ENCODE assay signal across 23 cellular contexts in genomic region chrX:54049801-54050200, GRCh38. TPM values are rescaled to one million over a fixed set of nuclear protein-coding genes. Genes with fewer than 3 reads are reported as not detected.
A peak's percentile ranks its signal among the peaks of the same experiment; 100 is the strongest.
DNase-seq lines count a peak whose midpoint lies in the region; ATAC-seq, FAIRE-seq and TF ChIP-seq lines count a peak whose summit lies in the region.
"Had no signal": no experiment of that assay in that cellular context is flagged by ENCODE, and none has a peak within 500 bp of the region (broad histone marks: within the 10 kb centered on the region; RNA-seq: fewer than 3 reads in every experiment).

No MANE protein-coding gene starts in this region.

- no peak for TF ChIP-seq CTCF in CD14-positive monocyte (IDR thresholded peaks at IDR 0.05)
- TF ChIP-seq CTCF in NB4 (IDR thresholded peaks at IDR 0.05; ENCODE audit: low read depth, low read length) = no peak
- TF ChIP-seq CTCF in HepG2 (CRISPR knock-in tag; IDR thresholded peaks at IDR 0.05) = no peak
- no peak for TF ChIP-seq CTCF in dorsolateral prefrontal cortex (IDR thresholded peaks at IDR 0.05 in 54 of 56, conservative IDR thresholded peaks at IDR 0.05 in 2 of 56; ENCODE audit: low read depth in 1 of 56, partially characterized antibody in 56 of 56)

- H3K4me3 ChIP-seq in NB4 (ENCODE audit: low read depth, low read length) (no peak overlapping the region), HepG2 (replicated peaks in 1 of 3; ENCODE audit: insufficient read depth in 1 of 3, low read depth in 2 of 3, low read length in 3 of 3) (no peak overlapping the region), dorsolateral prefrontal cortex (no peak overlapping the region)
- H3K4me3 ChIP-seq: BLaER1 treated with 17β-estradiol and CSF1 and Interleukin-3, amounts not matched to agents 10 nM and 100 nM; K562; SK-N-MC had no signal

- POLR2A ChIA-PET in HepG2 (lab: Yijun Ruan, JAX) = no interaction called here

- DNase-seq in CD14-positive monocyte (ENCODE audit: low spot score) = no peak
- DNase-seq in GM19239 (ENCODE audit: insufficient read length, low spot score) = no peak
- DNase-seq in NB4 (ENCODE audit: low read depth) = peak; percentile 18
- no peak for DNase-seq in HepG2 (ENCODE audit: low spot score)
- no peak for DNase-seq in GOT3 (lab: John Stamatoyannopoulos, UW)
- no peak for DNase-seq in dorsolateral prefrontal cortex
- no peak for DNase-seq in putamen (ENCODE audit: low spot score)
- DNase-seq: ACHN; Calu3; CD8-positive, alpha-beta memory T cell; GDM1; NCI-H1417; NCI-H1694 treated with DMSO at 0.1 percent for 48 hours; NCI-H2081 treated with DMSO at 0.1 percent for 48 hours; NCI-H446; NCI-H526; PC-3; SHP77 treated with DMSO at 0.1 percent for 48 hours; SW 1271 had no signal

- peaks cover 48% of the 10 kb centered on the region for H3K4me1 ChIP-seq in HepG2 (ENCODE audit: insufficient read depth, low read length)

- WGBS in HepG2 (ENCODE audit: low lambda C conversion rate) = 11% methylated on average over 2 of the region's 3 CpGs

- no peak overlapping the region for H3K4me3 Mint-ChIP-seq in CD14-positive monocyte
- H3K4me3 Mint-ChIP-seq: CD8-positive, alpha-beta memory T cell had no signal

- peaks cover 0 to 7% (median 1%) of the 10 kb centered on the region in 3 donors for H3K27me3 Mint-ChIP-seq in CD14-positive monocyte (ENCODE audit: low read depth in 3 of 3)

- H3K27ac ChIP-seq in HepG2 (ENCODE audit: extremely low read length, insufficient read depth, low read length) (no peak overlapping the region), dorsolateral prefrontal cortex (no peak overlapping the region)
- H3K27ac ChIP-seq: BLaER1 treated with 17β-estradiol and CSF1 and Interleukin-3, amounts not matched to agents 10 nM and 100 nM; SK-N-MC had no signal

- no peak for TF ChIP-seq EP300 in HepG2 (IDR thresholded peaks at IDR 0.05; ENCODE audit: low read depth in 2 of 2, low read length in 2 of 2)
- no peak for TF ChIP-seq EP300 in HepG2 (CRISPR knock-in tag; IDR thresholded peaks at IDR 0.05; ENCODE audit: borderline replicate concordance)

- peak overlapping the region in 4 of 7 donors; percentile 19 to 54 (median 38) for H3K27ac Mint-ChIP-seq in CD14-positive monocyte

- no peak overlapping the region for H2AFZ ChIP-seq in HepG2 (ENCODE audit: low read length)

- no peaks in the 10 kb centered on the region for H3K36me3 Mint-ChIP-seq in CD14-positive monocyte
- H3K36me3 Mint-ChIP-seq: CD8-positive, alpha-beta memory T cell had no signal

- no peaks in the 10 kb centered on the region for H3K9me3 ChIP-seq in HepG2 (ENCODE audit: low read length)
- H3K9me3 ChIP-seq: BLaER1 treated with 17β-estradiol and CSF1 and Interleukin-3, amounts not matched to agents 10 nM and 100 nM had no signal

- no peak overlapping the region for H3K4me2 ChIP-seq in HepG2 (ENCODE audit: low read depth, low read length)
- H3K4me2 ChIP-seq: BLaER1 treated with 17β-estradiol and CSF1 and Interleukin-3, amounts not matched to agents 10 nM and 100 nM had no signal

- TF ChIP-seq RAD21 in HepG2 (CRISPR knock-in tag; IDR thresholded peaks at IDR 0.05) = no peak

- H3K79me2 ChIP-seq in HepG2 (ENCODE audit: insufficient read depth, low read length) = no peaks in the 10 kb centered on the region

- TF ChIP-seq POLR2A in NB4 (IDR thresholded peaks at IDR 0.05; ENCODE audit: extremely low read depth, insufficient read length) = no peak
- TF ChIP-seq POLR2A in HepG2 (IDR thresholded peaks at IDR 0.05; ENCODE audit: insufficient read depth in 1 of 2, low read depth in 2 of 2, low read length in 2 of 2) = no peak

- no peaks in the 10 kb centered on the region for H3K36me3 ChIP-seq in HepG2 (replicated peaks in 1 of 2; ENCODE audit: control insufficient read depth in 1 of 2, insufficient read depth in 2 of 2, low read length in 2 of 2)
- H3K36me3 ChIP-seq: BLaER1 treated with 17β-estradiol and CSF1 and Interleukin-3, amounts not matched to agents 10 nM and 100 nM had no signal

- no peaks in the 10 kb centered on the region for H3K27me3 ChIP-seq in HepG2 (ENCODE audit: control insufficient read depth in 1 of 2, insufficient read depth in 2 of 2, low read length in 2 of 2)
- peaks cover 0 to 26% (median 0%) of the 10 kb centered on the region in 45 donors for H3K27me3 ChIP-seq in dorsolateral prefrontal cortex

- H4K20me1 ChIP-seq in HepG2 (ENCODE audit: insufficient read depth, low read length) = no peaks in the 10 kb centered on the region
- H4K20me1 ChIP-seq: BLaER1 treated with 17β-estradiol and CSF1 and Interleukin-3, amounts not matched to agents 10 nM and 100 nM had no signal

- FAIRE-seq in GM19239 (lab: Jason Lieb, UNC) = peak; percentile 31
- FAIRE-seq in HepG2 (lab: Jason Lieb, UNC) = no peak
- FAIRE-seq: H54, K562 had no signal

- no peak overlapping the region for H3K9ac ChIP-seq in HepG2 (ENCODE audit: insufficient read depth, low read depth, low read length)
- H3K9ac ChIP-seq: BLaER1 treated with 17β-estradiol and CSF1 and Interleukin-3, amounts not matched to agents 10 nM and 100 nM had no signal

- in situ Hi-C loops in HepG2 (cut with HindIII; ENCODE audit: extremely low pct_ligation_motif_present, low pct_unique_long_range_greater_than_20kb) = loop anchor here (5.0 kb wide), 1 partner anchor 132 kb away; the partner anchor contains the start of gene FAM120C

- peaks cover 15% of the 10 kb centered on the region for H3K4me1 Mint-ChIP-seq in CD14-positive monocyte

- intact Hi-C loops in CD14-positive monocyte (cut with micrococcal nuclease) = loop anchor here in 1 of 2 donors (10.0 kb wide), 2 partner anchors 365 to 765 kb away; partner anchors contain the start of gene HUWE1
- intact Hi-C loops in HepG2 (cut with micrococcal nuclease; ENCODE audit: unreplicated experiment) = loop anchor here (10.0 kb wide), 2 partner anchors 45 to 135 kb away; partner anchors contain the start of gene FAM120C
- intact Hi-C loops in dorsolateral prefrontal cortex (cut with DNase I) = loop anchor here (10.0 kb wide), 3 partner anchors 485 to 1115 kb away; partner anchors contain the start of gene GNL3L (in 1 of the 2)

- no TSS peak for BruUV-seq in HepG2 (replicated peaks; lab: Mats Ljungman, UMichigan)

- H3K9me3 Mint-ChIP-seq in CD14-positive monocyte = peaks cover 0 to 13% (median 11%) of the 10 kb centered on the region in 7 donors
- H3K9me3 Mint-ChIP-seq: CD8-positive, alpha-beta memory T cell had no signal

- CTCF ChIA-PET in HepG2 (lab: Yijun Ruan, JAX; ENCODE audit: low intra/inter-chr PET ratio, low total read pairs) = no interaction called here

- ATAC-seq in HepG2 = no peak
- ATAC-seq: K562, PC-3 had no signal

TF ChIP-seq in HepG2, 621 proteins besides CTCF, POLR2A, EP300 and RAD21:
- peak; percentile 28; the same call in 1 of the 2 replicates for TF ChIP-seq ZFX (CRISPR knock-in tag; IDR thresholded peaks at IDR 0.05; ENCODE audit: low read depth)
- TF ChIP-seq ZNF431 (CRISPR knock-in tag; IDR thresholded peaks at IDR 0.05; ENCODE audit: borderline replicate concordance, low read depth) = no peak

RNA-seq across cellular contexts. Expression of gene PHF8, which starts 5.5 kb away (rescaled TPM):
- polyA plus RNA-seq in CD14-positive monocyte (10 to 100 TPM; 10.5 to 11.9 TPM), HepG2 (2011; rRNA removed) (19.1 and 25.8 TPM in 2 replicates)
- total RNA-seq in HepG2 (2016; rRNA removed; fragmentation: Illumina TruSeq; extraction: Trizol) (15.5 and 22.0 TPM in 2 replicates), dorsolateral prefrontal cortex (10 to 100 TPM; 19.1 to 50.0 (median 30.0) TPM)
- total RNA-seq in HepG2 (2016; cell fraction: cytosol; rRNA removed; fragmentation: Illumina TruSeq; extraction: Trizol; ENCODE audit: low read depth) = 1.7 and 1.9 TPM in 2 replicates
- 14.9 and 22.4 TPM in 2 replicates for total RNA-seq in HepG2 (2016; cell fraction: insoluble cytoplasmic fraction; rRNA removed; fragmentation: Illumina TruSeq; extraction: Trizol)
- 4.2 and 5.3 TPM in 2 replicates for total RNA-seq in HepG2 (2016; cell fraction: membrane; rRNA removed; fragmentation: Illumina TruSeq; extraction: Trizol)
- total RNA-seq in HepG2 (2016; cell fraction: nucleus; rRNA removed; fragmentation: Illumina TruSeq; extraction: Trizol) = 26.0 and 28.6 TPM in 2 replicates
- polyA plus RNA-seq in HepG2 (2011; cell fraction: cytosol; rRNA removed) = 18.4 and 20.4 TPM in 2 replicates
- 67.2 and 108 TPM in 2 replicates for polyA plus RNA-seq in HepG2 (2011; cell fraction: nucleus; rRNA removed)
- polyA plus RNA-seq in HepG2 (2012) = 24.2 and 25.5 TPM in 2 replicates
- 0.69 and 0.90 TPM in 2 replicates for polyA plus RNA-seq in HepG2 (2016; cell fraction: cytosol; fragmentation: Illumina TruSeq; extraction: Trizol; ENCODE audit: low read depth)
- polyA plus RNA-seq in HepG2 (2016; cell fraction: insoluble cytoplasmic fraction; fragmentation: Illumina TruSeq; extraction: Trizol; ENCODE audit: low read depth) = 10.3 and 12.6 TPM in 2 replicates
- polyA plus RNA-seq in HepG2 (2016; cell fraction: membrane; fragmentation: Illumina TruSeq; extraction: Trizol; ENCODE audit: low read depth) = 2.3 and 2.6 TPM in 2 replicates
- polyA plus RNA-seq in HepG2 (2016; cell fraction: nucleus; fragmentation: Illumina TruSeq; extraction: Trizol; ENCODE audit: insufficient read depth, low read depth) = 23.2 and 25.7 TPM in 2 replicates
- 57.6 and 77.5 TPM in 2 replicates for polyA minus RNA-seq in HepG2 (2011; rRNA and poly(A)+ RNA removed; ENCODE audit: low replicate concordance)
- polyA minus RNA-seq in HepG2 (2011; cell fraction: cytosol; rRNA and poly(A)+ RNA removed) = 40.6 and 49.8 TPM in 2 replicates
- 78.5 and 103 TPM in 2 replicates for polyA minus RNA-seq in HepG2 (2011; cell fraction: nucleus; rRNA and poly(A)+ RNA removed)
